ENCODE assay signal across 7 cellular contexts in genomic region chr4:159487284-159487747, GRCh38.
DNase-seq lines count a peak whose midpoint lies in the region; ATAC-seq and TF ChIP-seq lines count a peak whose summit lies in the region.

No MANE protein-coding gene starts in this region.

- no peak for TF ChIP-seq POLR2A in prostate gland (IDR thresholded peaks at IDR 0.05)

- H3K4me3 Mint-ChIP-seq in activated naive CD8-positive, alpha-beta T cell treated with anti-CD3 and anti-CD28 coated beads for 36 hours = no peak overlapping the region

- H3K4me1 Mint-ChIP-seq in activated naive CD8-positive, alpha-beta T cell treated with anti-CD3 and anti-CD28 coated beads for 36 hours = peaks cover 1% of the 10 kb centered on the region

- WGBS in prostate gland = 9% methylated on average over 8 of the region's 8 CpGs

- H3K27ac Mint-ChIP-seq in activated naive CD8-positive, alpha-beta T cell treated with anti-CD3 and anti-CD28 coated beads for 36 hours = no peak overlapping the region

- in situ Hi-C loops in G401 (cut with HindIII; ENCODE audit: low sequenced_read_pairs) = no loop called here

- peak; percentile 28 to 72 (median 60) for TF ChIP-seq CTCF in prostate gland (IDR thresholded peaks at IDR 0.05)

- no peaks in the 10 kb centered on the region for H3K9me3 ChIP-seq in prostate gland

- no peaks in the 10 kb centered on the region for H3K9me3 Mint-ChIP-seq in activated naive CD8-positive, alpha-beta T cell treated with anti-CD3 and anti-CD28 coated beads for 36 hours

- H3K27ac ChIP-seq in prostate gland = no peak overlapping the region

- H3K36me3 Mint-ChIP-seq in activated naive CD8-positive, alpha-beta T cell treated with anti-CD3 and anti-CD28 coated beads for 36 hours = no peaks in the 10 kb centered on the region

- DNase-seq in G401 (ENCODE audit: low spot score) = peak; percentile 92
- peak; percentile 36 for DNase-seq in NCI-H748 treated with DMSO at 0.1 percent for 48 hours (lab: John Stamatoyannopoulos, UW)
- DNase-seq in activated naive CD8-positive, alpha-beta T cell treated with anti-CD3 and anti-CD28 coated beads for 36 hours = peak; percentile 14
- peak in 41 of 42 donors; percentile 16 to 80 (median 55) for DNase-seq in head of caudate nucleus
- peak; percentile 57 for DNase-seq in prostate gland (ENCODE audit: low spot score)

- ATAC-seq in GM19397 (IDR thresholded peaks at IDR 0.05; ENCODE audit: unreplicated experiment) (peak; percentile 90), HG03354 (IDR thresholded peaks at IDR 0.05; ENCODE audit: poor library complexity, severe bottlenecking, unreplicated experiment) (peak; percentile 99)

- peaks cover 25% of the 10 kb centered on the region for H3K27me3 Mint-ChIP-seq in activated naive CD8-positive, alpha-beta T cell treated with anti-CD3 and anti-CD28 coated beads for 36 hours

- H3K4me3 ChIP-seq in prostate gland = no peak overlapping the region

- H3K36me3 ChIP-seq in prostate gland = no peaks in the 10 kb centered on the region

- intact Hi-C loops in head of caudate nucleus (cut with DNase I) (no loop called here), prostate gland (cut with DNase I) (no loop called here)

- no peaks in the 10 kb centered on the region for H3K4me1 ChIP-seq in prostate gland (replicated peaks)

- no peaks in the 10 kb centered on the region for H3K27me3 ChIP-seq in prostate gland (replicated peaks; ENCODE audit: insufficient read depth)

Comparison
In these comparisons a context has a peak if more than half of its experiments do, and no peak if none do; other contexts are left out.
1. DNase-seq: peak in every context shown above with its lines; median percentile 92 in G401; 57 in prostate gland; 55 in head of caudate nucleus; 36 in NCI-H748 treated with DMSO at 0.1 percent for 48 hours; 14 in activated naive CD8-positive, alpha-beta T cell treated with anti-CD3 and anti-CD28 coated beads for 36 hours.